26 cellular contexts compared by ENCODE assay signal in genomic region chr22:39699631-39700348, GRCh38.
DNase-seq lines count a peak whose midpoint lies in the region; ATAC-seq and TF ChIP-seq lines count a peak whose summit lies in the region.
"Had no signal": no experiment of that assay in that cellular context is flagged by ENCODE, and none has a peak within 500 bp of the region (broad histone marks: within the 10 kb centered on the region; RNA-seq: fewer than 3 reads in every experiment).

No MANE protein-coding gene starts in this region.

- H3K27me3 Mint-ChIP-seq in activated naive CD4-positive, alpha-beta T cell treated with anti-CD3 and anti-CD28 coated beads, Interleukin-2, amount 10 ng/mL, durations not matched to agents 7 days and 5 days, result peaks cover 49% of the 10 kb centered on the region

- TF ChIP-seq CTCF in mucosa of descending colon (IDR thresholded peaks at IDR 0.05), result no peak

- H3K27ac Mint-ChIP-seq in activated naive CD4-positive, alpha-beta T cell treated with anti-CD3 and anti-CD28 coated beads, Interleukin-2, amount 10 ng/mL, durations not matched to agents 7 days and 5 days, result no peak overlapping the region

- DNase-seq in DMS53 (lab: John Stamatoyannopoulos, UW) (peak; percentile 89), NCI-H146 treated with DMSO at 0.1 percent for 48 hours (lab: John Stamatoyannopoulos, UW; ENCODE audit: unreplicated experiment) (peak; percentile 67), NCI-H69 (lab: John Stamatoyannopoulos, UW) (peak; percentile 44), midbrain (lab: John Stamatoyannopoulos, UW) (peak; percentile 16), D341Med (ENCODE audit: low spot score) (no peak), NOMO-1 treated with DMSO at 0.1 percent for 48 hours (lab: John Stamatoyannopoulos, UW; ENCODE audit: unreplicated experiment) (no peak), mucosa of descending colon (no peak)
- no peak for DNase-seq in activated naive CD4-positive, alpha-beta T cell treated with anti-CD3 and anti-CD28 coated beads, Interleukin-2, amount 10 ng/mL, durations not matched to agents 7 days and 5 days
- DNase-seq: activated CD4-positive, alpha-beta T cell treated with anti-CD3 and anti-CD28 coated beads, Interleukin-2, amount 50 U/mL, for 4 hours; activated naive CD4-positive, alpha-beta T cell treated with anti-CD3 and anti-CD28 coated beads, Interleukin-2, amount 50 U/mL, for 16 hours; activated T-cell treated with anti-CD3 and anti-CD28 coated beads for 4 hours; effector CD8-positive, alpha-beta T cell; esophagus squamous epithelium; GF-D8; glutamatergic neuron; NCI-H1105 treated with DMSO at 0.1 percent for 48 hours; NCI-H748 treated with DMSO at 0.1 percent for 48 hours; ovary; PC-3; stimulated activated naive CD4-positive, alpha-beta T cell treated with Interleukin-2 at 50 U/mL for 16 hours; T-helper 2 cell; transverse colon had no signal

- no peak overlapping the region for H3K4me3 Mint-ChIP-seq in activated naive CD4-positive, alpha-beta T cell treated with anti-CD3 and anti-CD28 coated beads, Interleukin-2, amount 10 ng/mL, durations not matched to agents 7 days and 5 days
- H3K4me3 Mint-ChIP-seq: central memory CD8-positive, alpha-beta T cell had no signal

- no peak for ATAC-seq in mucosa of descending colon
- ATAC-seq: PC-3 had no signal

- CTCF ChIA-PET in activated naive CD4-positive, alpha-beta T cell treated with anti-CD3 and anti-CD28 coated beads, Interleukin-2, amount 10 ng/mL, durations not matched to agents 7 days and 5 days (lab: Charles Lee), result no interaction called here

- H3K9me3 ChIP-seq in mucosa of descending colon, result no peaks in the 10 kb centered on the region
- H3K9me3 ChIP-seq: ascending aorta, esophagus squamous epithelium, HAP-1, ovary, SJSA1, transverse colon had no signal

- H3K36me3 Mint-ChIP-seq in activated naive CD4-positive, alpha-beta T cell treated with anti-CD3 and anti-CD28 coated beads, Interleukin-2, amount 10 ng/mL, durations not matched to agents 7 days and 5 days, result no peaks in the 10 kb centered on the region

- no peaks in the 10 kb centered on the region for H3K36me3 ChIP-seq in mucosa of descending colon (ENCODE audit: low read depth)
- H3K36me3 ChIP-seq: ascending aorta, esophagus squamous epithelium, HAP-1, ovary, SJSA1, transverse colon had no signal

- no peaks in the 10 kb centered on the region for H3K9me3 Mint-ChIP-seq in activated naive CD4-positive, alpha-beta T cell treated with anti-CD3 and anti-CD28 coated beads, Interleukin-2, amount 10 ng/mL, durations not matched to agents 7 days and 5 days
- H3K9me3 Mint-ChIP-seq: central memory CD8-positive, alpha-beta T cell had no signal

- no peak overlapping the region for H3K4me3 ChIP-seq in mucosa of descending colon
- H3K4me3 ChIP-seq: ascending aorta, esophagus squamous epithelium, HAP-1, ovary, SJSA1, transverse colon had no signal

- intact Hi-C loops in mucosa of descending colon (cut with DNase I, micrococcal nuclease), result no loop called here

- no peaks in the 10 kb centered on the region for H3K4me1 Mint-ChIP-seq in activated naive CD4-positive, alpha-beta T cell treated with anti-CD3 and anti-CD28 coated beads, Interleukin-2, amount 10 ng/mL, durations not matched to agents 7 days and 5 days
- H3K4me1 Mint-ChIP-seq: central memory CD8-positive, alpha-beta T cell had no signal

- no peaks in the 10 kb centered on the region for H3K4me1 ChIP-seq in mucosa of descending colon (ENCODE audit: low read depth)
- H3K4me1 ChIP-seq: ascending aorta, HAP-1, SJSA1 had no signal

Comparison
In these comparisons a context has a peak if more than half of its experiments do, and no peak if none do; other contexts are left out.
1. DNase-seq: peak in DMS53 (single experiment), NCI-H146 treated with DMSO at 0.1 percent for 48 hours (single experiment), NCI-H69 (single experiment) and midbrain (single experiment); none in D341Med (single experiment), activated naive CD4-positive, alpha-beta T cell treated with anti-CD3 and anti-CD28 coated beads, Interleukin-2, amount 10 ng/mL, durations not matched to agents 7 days and 5 days (single experiment), NOMO-1 treated with DMSO at 0.1 percent for 48 hours (single experiment) and mucosa of descending colon (0 of 3).